ENCODE assay signal across 23 cellular contexts in the genomic region with DNA sequence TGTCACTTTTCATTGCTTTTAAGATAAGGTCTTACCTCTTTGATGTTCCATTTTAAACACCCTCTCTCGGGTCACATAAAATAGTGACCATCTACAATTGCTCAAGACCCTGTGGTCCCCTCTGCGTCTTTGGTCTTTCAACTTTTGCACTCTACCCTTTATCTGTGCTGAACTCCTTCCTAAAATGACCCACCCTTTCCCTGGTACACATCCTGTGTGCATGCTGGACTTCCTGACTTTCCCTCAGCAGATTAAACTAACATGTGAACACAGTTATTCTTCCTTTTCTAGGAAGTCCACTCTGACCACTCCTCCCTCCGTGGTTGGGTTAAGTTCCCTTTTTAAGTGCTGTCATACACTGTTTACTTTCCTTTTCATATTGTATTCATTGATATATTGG.
"Had no signal": no experiment of that assay in that cellular context is flagged by ENCODE, and none has a peak within 500 bp of the region (broad histone marks: within the 10 kb centered on the region; RNA-seq: fewer than 3 reads in every experiment).

No MANE protein-coding gene starts in this region.

- ATAC-seq: activated T-cell treated with anti-CD3 and anti-CD28 coated beads, Interleukin-2, amount 50 U/mL, for 4 hours; K562; T-cell had no signal

- H3K4me3 ChIP-seq: cardiac muscle cell, K562, PC-9 had no signal

- DNase-seq: activated CD4-positive, alpha-beta T cell treated with anti-CD3 and anti-CD28 coated beads for 48 hours; activated CD4-positive, alpha-beta T cell treated with anti-CD3 and anti-CD28 coated beads, Interleukin-2, amount 50 U/mL, for 4 hours; activated CD4-positive, CD25-positive, alpha-beta regulatory T cell treated with anti-CD3 and anti-CD28 coated beads, Interleukin-2, amount 50 U/mL, for 72 hours; activated CD8-positive, alpha-beta memory T cell treated with anti-CD3 and anti-CD28 coated beads for 24 hours; activated gamma-delta T cell; activated naive CD4-positive, alpha-beta T cell treated with anti-CD3 and anti-CD28 coated beads for 36 hours; activated T-cell treated with anti-CD3 and anti-CD28 coated beads, Interleukin-2, amount 50 U/mL, for 4 hours; amygdala; NCI-H1105 treated with DMSO at 0.1 percent for 48 hours; NCI-H1436 treated with DMSO at 0.1 percent for 48 hours; NCI-H187; NCI-H2081; NCI-H510A treated with DMSO at 0.1 percent for 48 hours; NCI-H69; PC-9; SIG-M5; T-cell; T-helper 2 cell; T1000 had no signal

- FAIRE-seq: astrocyte, K562, TTC549 had no signal

- H3K27ac ChIP-seq: cardiac muscle cell, PC-9 had no signal

- H3K36me3 ChIP-seq: cardiac muscle cell had no signal

- H3K27me3 ChIP-seq: cardiac muscle cell had no signal
